ENCODE assay signal across 33 cellular contexts in the genomic region with DNA sequence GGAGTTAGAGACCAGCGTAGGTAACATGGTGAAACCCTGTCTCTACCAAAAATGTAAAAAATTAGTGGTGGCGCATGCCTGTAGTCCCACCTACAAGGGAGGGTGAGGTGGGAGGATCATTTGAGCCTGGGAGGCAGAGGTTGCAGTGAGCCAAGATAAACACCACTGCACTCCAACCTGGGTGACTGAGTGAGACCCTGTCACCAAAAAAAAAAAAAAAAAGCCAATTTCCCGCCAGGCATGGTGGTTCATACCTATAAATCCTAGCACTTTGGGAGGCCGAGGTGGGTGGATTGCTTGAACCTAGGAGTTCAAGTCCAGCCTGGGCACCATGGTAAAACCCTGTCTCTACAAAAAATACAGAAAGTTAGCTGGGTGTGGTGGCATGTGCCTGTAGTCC.
"Had no signal": no experiment of that assay in that cellular context is flagged by ENCODE, and none has a peak within 500 bp of the region (broad histone marks: within the 10 kb centered on the region; RNA-seq: fewer than 3 reads in every experiment).

No MANE protein-coding gene starts in this region.

- H3K27me3 Mint-ChIP-seq: activated B cell treated with CpG ODN at 0.5 μM for 24 hours; activated CD4-positive, alpha-beta memory T cell treated with anti-CD3 and anti-CD28 coated beads for 36 hours; activated CD4-positive, alpha-beta T cell treated with anti-CD3 and anti-CD28 coated beads, Interleukin-2, amount 10 ng/mL, durations not matched to agents 24 days and 14 days; activated CD8-positive, alpha-beta T cell treated with anti-CD3 and anti-CD28 coated beads for 36 hours; activated naive CD8-positive, alpha-beta T cell treated with anti-CD3 and anti-CD28 coated beads for 36 hours; activated T-helper 17 cell treated with anti-CD3 and anti-CD28 coated beads, Interleukin-2, amount 50 U/mL, for 72 hours; T-helper 17 cell had no signal

- H3K36me3 ChIP-seq: adrenal gland, brain microvascular endothelial cell, breast epithelium had no signal

- H3K27ac ChIP-seq: adrenal gland, body of pancreas, brain microvascular endothelial cell, breast epithelium, VCaP had no signal

- H3K4me3 Mint-ChIP-seq: activated B cell treated with CpG ODN at 0.5 μM for 24 hours; activated CD4-positive, alpha-beta memory T cell treated with anti-CD3 and anti-CD28 coated beads for 36 hours; activated CD4-positive, alpha-beta T cell treated with anti-CD3 and anti-CD28 coated beads, Interleukin-2, amount 10 ng/mL, durations not matched to agents 24 days and 14 days; activated CD8-positive, alpha-beta T cell treated with anti-CD3 and anti-CD28 coated beads for 36 hours; activated naive CD4-positive, alpha-beta T cell treated with anti-CD3 and anti-CD28 coated beads for 36 hours; activated naive CD8-positive, alpha-beta T cell treated with anti-CD3 and anti-CD28 coated beads for 36 hours; activated T-cell treated with anti-CD3 and anti-CD28 coated beads, Interleukin-2, amount 50 U/mL, for 4 hours; activated T-cell treated with anti-CD3 and anti-CD28 coated beads, Interleukin-2, amount 50 U/mL, for 72 hours; activated T-helper 1 cell treated with anti-CD3 and anti-CD28 coated beads, Interleukin-12 subunit alpha, Interleukin-12 subunit beta, Interleukin-2, Interleukin-4 antibody, amounts not matched to agents 30 ng/mL and 10 ng/mL and 1 ng/mL, durations not matched to agents 14 hours and 24 hours and 36 hours; activated T-helper 17 cell treated with anti-CD3 and anti-CD28 coated beads, Interleukin-2, amount 50 U/mL, for 72 hours; T-helper 17 cell had no signal

- DNase-seq: activated B cell treated with CpG ODN at 0.5 μM for 24 hours; activated CD4-positive, alpha-beta memory T cell treated with anti-CD3 and anti-CD28 coated beads for 36 hours; activated CD4-positive, alpha-beta T cell treated with anti-CD3 and anti-CD28 coated beads for 4 hours; activated CD4-positive, alpha-beta T cell treated with anti-CD3 and anti-CD28 coated beads, Interleukin-2, amount 10 ng/mL, durations not matched to agents 24 days and 14 days; activated CD4-positive, alpha-beta T cell treated with anti-CD3 and anti-CD28 coated beads, Interleukin-2, amount 50 U/mL, for 1 hour; activated CD4-positive, alpha-beta T cell treated with anti-CD3 and anti-CD28 coated beads, Interleukin-2, amount 50 U/mL, for 4 hours; activated CD4-positive, CD25-positive, alpha-beta regulatory T cell treated with anti-CD3 and anti-CD28 coated beads, Interleukin-2, amount 50 U/mL, for 72 hours; activated CD8-positive, alpha-beta memory T cell treated with anti-CD3 and anti-CD28 coated beads, Interleukin-2, amount 50 U/mL, for 4 hours; activated CD8-positive, alpha-beta T cell treated with anti-CD3 and anti-CD28 coated beads for 36 hours; activated effector memory CD4-positive, alpha-beta T cell treated with anti-CD3 and anti-CD28 coated beads, Interleukin-2, amount 50 U/mL, for 16 hours; activated gamma-delta T cell treated with Interleukin-2 at 50 U/mL for 16 hours; activated naive CD4-positive, alpha-beta T cell; activated naive CD4-positive, alpha-beta T cell treated with anti-CD3 and anti-CD28 coated beads for 36 hours; activated naive CD4-positive, alpha-beta T cell treated with anti-CD3 and anti-CD28 coated beads, Interleukin-2, amount 50 U/mL, for 16 hours; activated naive CD8-positive, alpha-beta T cell treated with anti-CD3 and anti-CD28 coated beads for 36 hours; activated T-cell treated with anti-CD3 and anti-CD28 coated beads for 4 hours; activated T-cell treated with anti-CD3 and anti-CD28 coated beads, Interleukin-2, amount 50 U/mL, for 1 hour; activated T-cell treated with anti-CD3 and anti-CD28 coated beads, Interleukin-2, amount 50 U/mL, for 4 hours; activated T-cell treated with anti-CD3 and anti-CD28 coated beads, Interleukin-2, amount 50 U/mL, for 72 hours; adrenal gland; amniotic stem cell; aorta; body of pancreas; brain microvascular endothelial cell; central memory CD4-positive, alpha-beta T cell; T-helper 17 cell had no signal

- H3K4me3 ChIP-seq: adrenal gland, body of pancreas, breast epithelium had no signal

- FAIRE-seq: astrocyte, TTC549 had no signal

- H3K4me1 ChIP-seq: breast epithelium had no signal

- H3K9me3 ChIP-seq: adrenal gland, body of pancreas, breast epithelium had no signal

- H3K9me3 Mint-ChIP-seq: activated B cell treated with CpG ODN at 0.5 μM for 24 hours; activated CD4-positive, alpha-beta memory T cell treated with anti-CD3 and anti-CD28 coated beads for 36 hours; activated CD4-positive, alpha-beta T cell treated with anti-CD3 and anti-CD28 coated beads, Interleukin-2, amount 10 ng/mL, durations not matched to agents 24 days and 14 days; activated CD8-positive, alpha-beta T cell treated with anti-CD3 and anti-CD28 coated beads for 36 hours; activated naive CD4-positive, alpha-beta T cell treated with anti-CD3 and anti-CD28 coated beads for 36 hours; activated naive CD4-positive, alpha-beta T cell treated with anti-CD3 and anti-CD28 coated beads, Interleukin-2, amount 50 U/mL, for 72 hours; activated naive CD8-positive, alpha-beta T cell treated with anti-CD3 and anti-CD28 coated beads for 36 hours; activated T-cell treated with anti-CD3 and anti-CD28 coated beads, Interleukin-2, amount 50 U/mL, for 4 hours; activated T-cell treated with anti-CD3 and anti-CD28 coated beads, Interleukin-2, amount 50 U/mL, for 72 hours; activated T-helper 1 cell treated with anti-CD3 and anti-CD28 coated beads, Interleukin-12 subunit alpha, Interleukin-12 subunit beta, Interleukin-2, Interleukin-4 antibody, amounts not matched to agents 30 ng/mL and 10 ng/mL and 1 ng/mL, durations not matched to agents 14 hours and 24 hours and 36 hours; activated T-helper 17 cell treated with anti-CD3 and anti-CD28 coated beads, Interleukin-2, amount 50 U/mL, for 72 hours had no signal

- H3K27ac Mint-ChIP-seq: activated B cell treated with CpG ODN at 0.5 μM for 24 hours; activated CD4-positive, alpha-beta memory T cell treated with anti-CD3 and anti-CD28 coated beads for 36 hours; activated CD4-positive, alpha-beta T cell treated with anti-CD3 and anti-CD28 coated beads, Interleukin-2, amount 10 ng/mL, durations not matched to agents 24 days and 14 days; activated CD8-positive, alpha-beta T cell treated with anti-CD3 and anti-CD28 coated beads for 36 hours; activated naive CD4-positive, alpha-beta T cell treated with anti-CD3 and anti-CD28 coated beads for 36 hours; activated naive CD8-positive, alpha-beta T cell treated with anti-CD3 and anti-CD28 coated beads for 36 hours; activated T-cell treated with anti-CD3 and anti-CD28 coated beads, Interleukin-2, amount 50 U/mL, for 72 hours; activated T-helper 1 cell treated with anti-CD3 and anti-CD28 coated beads, Interleukin-12 subunit alpha, Interleukin-12 subunit beta, Interleukin-2, Interleukin-4 antibody, amounts not matched to agents 30 ng/mL and 10 ng/mL and 1 ng/mL, durations not matched to agents 14 hours and 24 hours and 36 hours; activated T-helper 17 cell treated with anti-CD3 and anti-CD28 coated beads, Interleukin-2, amount 50 U/mL, for 72 hours; T-helper 17 cell had no signal

- H3K27me3 ChIP-seq: adrenal gland, body of pancreas, brain microvascular endothelial cell, breast epithelium had no signal

- ATAC-seq: activated CD8-positive, alpha-beta T cell treated with anti-CD3 and anti-CD28 coated beads for 36 hours; activated naive CD4-positive, alpha-beta T cell treated with anti-CD3 and anti-CD28 coated beads, Interleukin-2, amount 50 U/mL, for 72 hours; activated T-cell treated with anti-CD3 and anti-CD28 coated beads, Interleukin-2, amount 50 U/mL, for 4 hours; activated T-cell treated with anti-CD3 and anti-CD28 coated beads, Interleukin-2, amount 50 U/mL, for 72 hours; activated T-helper 17 cell treated with anti-CD3 and anti-CD28 coated beads, Interleukin-2, amount 50 U/mL, for 72 hours; body of pancreas; T-helper 17 cell had no signal
